22 cellular contexts compared by ENCODE assay signal in the genomic region with DNA sequence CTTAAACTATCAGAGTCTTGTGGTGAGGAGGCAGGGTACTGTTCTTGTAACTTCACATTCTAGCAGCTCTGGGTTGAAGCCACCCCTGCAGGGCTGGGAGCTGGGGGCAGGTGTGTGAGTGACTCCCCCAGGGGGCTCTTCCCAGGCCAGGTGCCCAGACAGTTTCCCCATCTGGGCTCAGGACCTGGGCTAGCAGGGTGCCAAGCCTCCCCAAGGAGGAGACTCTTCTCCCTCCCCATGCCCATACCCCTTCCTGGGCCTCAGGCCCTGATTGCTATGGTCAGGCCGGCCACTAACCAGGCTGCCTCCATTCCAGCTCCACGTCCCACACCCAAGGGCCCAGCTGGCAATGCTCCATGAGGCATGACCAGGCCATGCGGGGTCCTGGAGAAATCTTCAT.
"Had no signal": no experiment of that assay in that cellular context is flagged by ENCODE, and none has a peak within 500 bp of the region (broad histone marks: within the 10 kb centered on the region; RNA-seq: fewer than 3 reads in every experiment).

No MANE protein-coding gene starts in this region.

- H3K27ac ChIP-seq: left ventricle myocardium inferior, lower lobe of right lung, neural progenitor cell, parathyroid adenoma, prostate gland, right lobe of liver, testis, transverse colon had no signal

- ATAC-seq: lower lobe of right lung; right lobe of liver; stimulated activated memory B cell treated with anti-CD40 and anti-IgM and Interleukin-4, amounts not matched to agents 10 μg/mL and 1 μg/mL and 100 μg/mL, for 72 hours had no signal

- H3K9me3 ChIP-seq: left ventricle myocardium inferior, lower lobe of right lung, prostate gland, right lobe of liver, testis, transverse colon had no signal

- H3K27ac Mint-ChIP-seq: memory B cell; natural killer cell treated with Interleukin-12 subunit alpha and Interleukin-12 subunit beta and Interleukin-15 and Interleukin-18, amount 100 ng/mL, for 72 hours; neural progenitor cell; stimulated activated memory B cell treated with anti-CD40 and anti-IgM and Interleukin-4, amounts not matched to agents 10 μg/mL and 1 μg/mL and 100 μg/mL, for 72 hours; stimulated activated naive CD8-positive, alpha-beta T cell treated with anti-CD3 and anti-CD28 coated beads, Interleukin-15, Interleukin-2, amounts not matched to agents 100 ng/mL and 50 ng/mL, for 24 hours had no signal

- DNase-seq: cerebellar nuclear complex; dermis blood vessel endothelial cell; erythroblast; foreskin melanocyte; hypothalamus; left ventricle myocardium inferior; lower lobe of right lung; midbrain; occipital lobe; stimulated activated CD4-positive, alpha-beta T cell treated with anti-CD3 and anti-CD28 coated beads, Interleukin-15, amount 100 ng/mL, for 24 hours; stimulated activated CD4-positive, alpha-beta T cell treated with anti-CD3 and anti-CD28 coated beads, Interleukin-1b, Interleukin-23, amount 100 ng/mL, for 48 hours; stimulated activated CD4-positive, alpha-beta T cell treated with anti-CD3 and anti-CD28 coated beads, Interleukin-4, amount 100 ng/mL, for 24 hours; testis; transverse colon had no signal

- H3K27me3 ChIP-seq: right lobe of liver, testis had no signal

- H3K4me3 Mint-ChIP-seq: memory B cell; natural killer cell treated with Interleukin-12 subunit alpha and Interleukin-12 subunit beta and Interleukin-15 and Interleukin-18, amount 100 ng/mL, for 72 hours; stimulated activated memory B cell treated with anti-CD40 and anti-IgM and Interleukin-4, amounts not matched to agents 10 μg/mL and 1 μg/mL and 100 μg/mL, for 72 hours; stimulated activated naive CD8-positive, alpha-beta T cell treated with anti-CD3 and anti-CD28 coated beads, Interleukin-15, Interleukin-2, amounts not matched to agents 100 ng/mL and 50 ng/mL, for 24 hours had no signal

- H3K36me3 Mint-ChIP-seq: memory B cell; natural killer cell treated with Interleukin-12 subunit alpha and Interleukin-12 subunit beta and Interleukin-15 and Interleukin-18, amount 100 ng/mL, for 72 hours; neural progenitor cell; stimulated activated memory B cell treated with anti-CD40 and anti-IgM and Interleukin-4, amounts not matched to agents 10 μg/mL and 1 μg/mL and 100 μg/mL, for 72 hours had no signal

- H3K4me1 ChIP-seq: right lobe of liver had no signal

- H3K9me3 Mint-ChIP-seq: memory B cell; natural killer cell treated with Interleukin-12 subunit alpha and Interleukin-12 subunit beta and Interleukin-15 and Interleukin-18, amount 100 ng/mL, for 72 hours; neural progenitor cell; stimulated activated memory B cell treated with anti-CD40 and anti-IgM and Interleukin-4, amounts not matched to agents 10 μg/mL and 1 μg/mL and 100 μg/mL, for 72 hours; stimulated activated naive CD8-positive, alpha-beta T cell treated with anti-CD3 and anti-CD28 coated beads, Interleukin-15, Interleukin-2, amounts not matched to agents 100 ng/mL and 50 ng/mL, for 24 hours had no signal

- H3K4me3 ChIP-seq: left ventricle myocardium inferior, lower lobe of right lung, neural progenitor cell, prostate gland, right lobe of liver, testis, transverse colon had no signal

- H3K36me3 ChIP-seq: left ventricle myocardium inferior, lower lobe of right lung, neural progenitor cell, prostate gland, right lobe of liver, transverse colon had no signal
